In genomic region chr9:35759795-35760194, GRCh38 we compare ENCODE assay signal across 1 cellular context.
TF ChIP-seq lines count a peak whose summit lies in the region.

No MANE protein-coding gene starts in this region.

TF ChIP-seq in GM12878, 131 proteins besides CTCF, POLR2A, EP300 and RAD21:
- TF ChIP-seq KDM1A (IDR thresholded peaks at IDR 0.05; ENCODE audit: borderline replicate concordance), result no peak
- peak; percentile 32; the same call in 1 of the 2 replicates for TF ChIP-seq ZBTB33 (IDR thresholded peaks at IDR 0.05)
